In genomic region chr5:139513434-139513833, GRCh38 we compare ENCODE assay signal across 8 cellular contexts. TPM values are rescaled to one million over a fixed set of nuclear protein-coding genes. Genes with fewer than 3 reads are reported as not detected.
A peak's percentile ranks its signal among the peaks of the same experiment; 100 is the strongest.
DNase-seq lines count a peak whose midpoint lies in the region; ATAC-seq and TF ChIP-seq lines count a peak whose summit lies in the region.
"Not testable (repeated sequence)": the region's sequence is repeated elsewhere in the genome, so short reads cannot be mapped to it uniquely, and the experiment has no call there.

No MANE protein-coding gene starts in this region.

- H3K4me1 ChIP-seq in HCT116 (ENCODE audit: control insufficient read depth in 1 of 2, insufficient read depth in 2 of 2, low read length in 2 of 2) = not testable (repeated sequence)

- H4K20me1 ChIP-seq in HCT116 (ENCODE audit: insufficient read depth) = not testable (repeated sequence)

- TF ChIP-seq POLR2A in HCT116 (IDR thresholded peaks at IDR 0.05; ENCODE audit: borderline replicate concordance, extremely low read depth, insufficient read depth, insufficient read length) = not testable (repeated sequence)

- H3K4me1 Mint-ChIP-seq in natural killer cell = peaks cover 49 to 50% of the 10 kb centered on the region in 2 donors

- BruUV-seq in HCT116 (replicated peaks; lab: Mats Ljungman, UMichigan) = not testable (repeated sequence)

- not testable (repeated sequence) for H3K9ac ChIP-seq in HCT116 (ENCODE audit: low read length)

- TF ChIP-seq CTCF in HCT116 (IDR thresholded peaks at IDR 0.05 in 2 of 3, conservative IDR thresholded peaks at IDR 0.05 in 1 of 3; ENCODE audit: borderline replicate concordance in 1 of 3, insufficient read depth in 1 of 3, low read depth in 2 of 3, low read length in 2 of 3) (peak; percentile 79 to 94 (median 83)), fibroblast of mammary gland (conservative IDR thresholded peaks at IDR 0.05; ENCODE audit: control insufficient read depth, insufficient read depth, low read depth, low read length) (peak; percentile 71), natural killer cell (IDR thresholded peaks at IDR 0.05) (peak; percentile 74)

- not testable (repeated sequence) for H3K9me2 ChIP-seq in HCT116 (ENCODE audit: insufficient read depth)

- DNase-seq in DMS153 treated with DMSO at 0.1 percent for 48 hours (lab: John Stamatoyannopoulos, UW; ENCODE audit: unreplicated experiment) = peak; percentile 7
- DNase-seq in HCT116 (ENCODE audit: low read depth, low spot score) = peak; percentile 76
- DNase-seq in NCI-H1417 (lab: John Stamatoyannopoulos, UW) = peak; percentile 45 to 74 (median 72)
- DNase-seq in SKM-1 (lab: John Stamatoyannopoulos, UW; ENCODE audit: unreplicated experiment) = peak; percentile 77
- peak; percentile 91 for DNase-seq in activated effector memory CD4-positive, alpha-beta T cell treated with anti-CD3 and anti-CD28 coated beads, Interleukin-2, amount 50 U/mL, for 16 hours
- DNase-seq in fibroblast of mammary gland (ENCODE audit: low read depth) = peak; percentile 74
- peak; percentile 66 for DNase-seq in natural killer cell
- peak; percentile 51 to 68 for DNase-seq in stimulated activated CD8-positive, alpha-beta memory T cell treated with anti-CD3 and anti-CD28 coated beads, Interleukin-7, amount 100 ng/mL, for 1 hour (ENCODE audit: low read depth in 2 of 2)

- not testable (repeated sequence) for H3K27me3 ChIP-seq in HCT116 (ENCODE audit: insufficient read depth, low read length)

- RAD21 ChIA-PET in HCT116 (lab: Charles Lee; ENCODE audit: low non-redundant PET in 1 of 2, low total read pairs in 2 of 2, uncharacterized antibody in 2 of 2, unreplicated experiment in 2 of 2) = interaction anchor here (1.1 to 1.2 kb wide), 4 partner anchors 31 to 92 kb away, joined by 3 to 14 read pairs (median 4); partner anchors contain the start of gene STING1 (in 1 of the 2)

- H3K4me2 ChIP-seq in HCT116 (ENCODE audit: low read length) = not testable (repeated sequence)

- H3K36me3 ChIP-seq in HCT116 (ENCODE audit: control insufficient read depth in 1 of 2, insufficient read depth in 2 of 2, low read length in 2 of 2) = not testable (repeated sequence)

- CTCF ChIA-PET in HCT116 (lab: Charles Lee) = interaction anchor here (1.0 to 4.5 kb wide), 8 partner anchors 17 to 93 kb away, joined by 3 to 86 read pairs (median 6); partner anchors contain the start of genes DNAJC18 and STING1

- not testable (repeated sequence) for H3K27ac ChIP-seq in HCT116 (ENCODE audit: low read depth, low read length)

- H3K9me3 ChIP-seq in HCT116 (ENCODE audit: control insufficient read depth in 1 of 2, insufficient read depth in 1 of 2, low read depth in 1 of 2, low read length in 2 of 2) = not testable (repeated sequence)

- not testable (repeated sequence) for H3K27me3 Mint-ChIP-seq in natural killer cell (ENCODE audit: low read depth in 2 of 2)

- H3K79me2 ChIP-seq in HCT116 (ENCODE audit: insufficient read depth, low read length) = not testable (repeated sequence)

- not testable (repeated sequence) for H3K9me3 Mint-ChIP-seq in natural killer cell

- POLR2A ChIA-PET in HCT116 (lab: Charles Lee) = interaction anchor here (1.0 kb wide), 1 partner anchor 91 kb away, joined by 3 read pairs; no protein-coding TSS in a partner anchor

- intact Hi-C loops in HCT116 (cut with micrococcal nuclease) = loop anchor here (1.0 kb wide), 1 partner anchor 91 kb away; no protein-coding TSS in a partner anchor
- intact Hi-C loops in natural killer cell (cut with micrococcal nuclease) = loop anchor here (1.0 kb wide), 1 partner anchor 91 kb away; no protein-coding TSS in a partner anchor

- not testable (repeated sequence) for H3K36me3 Mint-ChIP-seq in natural killer cell

- ATAC-seq in HCT116 (peak; percentile 83), natural killer cell (peak; percentile 59 to 69 (median 64))

- TF ChIP-seq RAD21 in HCT116 (IDR thresholded peaks at IDR 0.05; ENCODE audit: low read depth) = peak; percentile 97

- H2AFZ ChIP-seq in HCT116 (ENCODE audit: low read depth, low read length, poor library complexity, severe bottlenecking) = not testable (repeated sequence)

- H3K27ac Mint-ChIP-seq in natural killer cell = peak overlapping the region in 1 of 2 donors; percentile 41

- H3K4me3 ChIP-seq in HCT116 (replicated peaks in 1 of 2; ENCODE audit: low read depth in 1 of 2, low read length in 2 of 2); fibroblast of mammary gland (ENCODE audit: control insufficient read depth, low read depth, low read length): not testable (repeated sequence)

- H3K4me3 Mint-ChIP-seq in natural killer cell = not testable (repeated sequence)

TF ChIP-seq in HCT116, 20 proteins besides CTCF, POLR2A, EP300 and RAD21:
- peak; percentile 84 for TF ChIP-seq MAX (IDR thresholded peaks at IDR 0.05)
- TF ChIP-seq YY1 (IDR thresholded peaks at IDR 0.05; ENCODE audit: extremely low read depth, insufficient replicate concordance, low read depth, low read length) = peak; percentile 45

RNA-seq across cellular contexts. Expression of gene STING1, which starts 30.9 kb away (rescaled TPM):
- total RNA-seq in HCT116 (2021; ENCODE audit: unreplicated experiment) (17.7 TPM), natural killer cell (10 to 100 TPM; 95.5 to 98.9 (median 96.6) TPM)
- polyA plus RNA-seq in HCT116 (2012) = 22.5 and 27.7 TPM in 2 replicates

RNA-seq across cellular contexts. Expression of gene SMIM33, which starts 42.6 kb away (rescaled TPM):
- total RNA-seq in HCT116 (2021; ENCODE audit: unreplicated experiment) = not detected
- 0.02 and 0.03 TPM in 2 replicates for polyA plus RNA-seq in HCT116 (2012)
- total RNA-seq in natural killer cell = not detected

RNA-seq across cellular contexts. Expression of gene UBE2D2, which starts 47.7 kb away (rescaled TPM):
- total RNA-seq in HCT116 (2021; ENCODE audit: unreplicated experiment) (140 TPM), natural killer cell (100 to 1,000 TPM; 127 to 139 (median 131) TPM)
- 78.9 and 119 TPM in 2 replicates for polyA plus RNA-seq in HCT116 (2012)

RNA-seq across cellular contexts. Expression of gene ECSCR, which starts 50.9 kb away (rescaled TPM):
- total RNA-seq in HCT116 (2021; ENCODE audit: unreplicated experiment) = not detected
- polyA plus RNA-seq in HCT116 (2012) = not detected in 2 replicates
- total RNA-seq in natural killer cell = under 1 TPM in 1 of 3 donors, not detected in 2; 0.48 TPM

Comparison
In these comparisons a context has a peak if more than half of its experiments do, and no peak if none do; other contexts are left out.
1. DNase-seq: peak in every context shown above with its lines; median percentile 91 in activated effector memory CD4-positive, alpha-beta T cell treated with anti-CD3 and anti-CD28 coated beads, Interleukin-2, amount 50 U/mL, for 16 hours; 77 in SKM-1; 76 in HCT116; 74 in fibroblast of mammary gland; 72 in NCI-H1417; 66 in natural killer cell; 60 in stimulated activated CD8-positive, alpha-beta memory T cell treated with anti-CD3 and anti-CD28 coated beads, Interleukin-7, amount 100 ng/mL, for 1 hour; 7 in DMS153 treated with DMSO at 0.1 percent for 48 hours.